14 cellular contexts compared by ENCODE assay signal in genomic region chr3:188950006-188950405, GRCh38.
DNase-seq lines count a peak whose midpoint lies in the region; ATAC-seq, FAIRE-seq and TF ChIP-seq lines count a peak whose summit lies in the region.
"Had no signal": no experiment of that assay in that cellular context is flagged by ENCODE, and none has a peak within 500 bp of the region (broad histone marks: within the 10 kb centered on the region; RNA-seq: fewer than 3 reads in every experiment).

No MANE protein-coding gene starts in this region.

- peak overlapping the region; percentile 68 to 90 (median 84) for H3K4me3 ChIP-seq in liver (ENCODE audit: low read depth in 1 of 3, low read length in 3 of 3)
- no peak overlapping the region for H3K4me3 ChIP-seq in HepG2 (replicated peaks in 1 of 3; ENCODE audit: insufficient read depth in 1 of 3, low read depth in 2 of 3, low read length in 3 of 3)
- H3K4me3 ChIP-seq in prostate gland = no peak overlapping the region

- no peaks in the 10 kb centered on the region for H3K36me3 Mint-ChIP-seq in dendritic cell treated with granulocyte-macrophage colony-stimulating factor and Interleukin-4, amounts not matched to agents 40 ng/mL and 50 ng/mL, for 4 days (ENCODE audit: low read depth)

- no peaks in the 10 kb centered on the region for H3K27me3 Mint-ChIP-seq in dendritic cell treated with granulocyte-macrophage colony-stimulating factor and Interleukin-4, amounts not matched to agents 40 ng/mL and 50 ng/mL, for 4 days

- CTCF ChIA-PET in HepG2 (lab: Yijun Ruan, JAX; ENCODE audit: low intra/inter-chr PET ratio, low total read pairs) = no interaction called here

- intact Hi-C loops in HepG2 (cut with micrococcal nuclease; ENCODE audit: unreplicated experiment) (loop anchor here (5.0 to 10.0 kb wide), 5 partner anchors 205 to 913 kb away; no protein-coding TSS in a partner anchor), prostate gland (cut with DNase I) (no loop called here)
- intact Hi-C loops in dendritic cell treated with granulocyte-macrophage colony-stimulating factor and Interleukin-4, amounts not matched to agents 40 ng/mL and 50 ng/mL, for 4 days (cut with micrococcal nuclease) = loop anchor here (2.0 to 10.0 kb wide), 5 partner anchors 48 to 795 kb away; partner anchors contain the start of gene LPP

- no peak for FAIRE-seq in HepG2 (lab: Jason Lieb, UNC)
- FAIRE-seq: colon, frontal cortex had no signal

- H3K9me3 ChIP-seq in liver (ENCODE audit: control insufficient read depth in 4 of 4, low read length in 3 of 4) (no peaks in the 10 kb centered on the region), HepG2 (ENCODE audit: low read length) (no peaks in the 10 kb centered on the region), prostate gland (no peaks in the 10 kb centered on the region)

- H3K27me3 ChIP-seq in liver (ENCODE audit: control insufficient read depth in 4 of 4, insufficient read depth in 4 of 4, low read length in 3 of 4) (no peaks in the 10 kb centered on the region), HepG2 (ENCODE audit: control insufficient read depth in 1 of 2, insufficient read depth in 2 of 2, low read length in 2 of 2) (no peaks in the 10 kb centered on the region), prostate gland (replicated peaks; ENCODE audit: insufficient read depth) (no peaks in the 10 kb centered on the region)

- H3K4me1 ChIP-seq in liver (ENCODE audit: control insufficient read depth in 4 of 4, insufficient read depth in 4 of 4, low read length in 3 of 4) = peaks cover 0 to 41% (median 15%) of the 10 kb centered on the region in 4 donors
- peaks cover 38% of the 10 kb centered on the region for H3K4me1 ChIP-seq in HepG2 (ENCODE audit: insufficient read depth, low read length)
- H3K4me1 ChIP-seq in prostate gland (replicated peaks) = peaks cover 9% of the 10 kb centered on the region

- peak overlapping the region; percentile 67 to 97 for H3K9ac ChIP-seq in liver (ENCODE audit: low read depth in 1 of 2, low read length in 2 of 2)
- H3K9ac ChIP-seq in HepG2 (ENCODE audit: insufficient read depth, low read depth, low read length) = no peak overlapping the region

- H3K4me1 Mint-ChIP-seq in dendritic cell treated with granulocyte-macrophage colony-stimulating factor and Interleukin-4, amounts not matched to agents 40 ng/mL and 50 ng/mL, for 4 days (ENCODE audit: low read depth) = peaks cover 75% of the 10 kb centered on the region

- in situ Hi-C loops in HepG2 (cut with HindIII; ENCODE audit: extremely low pct_ligation_motif_present, low pct_unique_long_range_greater_than_20kb) = loop anchor here (5.0 to 25.0 kb wide), 4 partner anchors 655 to 1208 kb away; no protein-coding TSS in a partner anchor

- POLR2A ChIA-PET in HepG2 (lab: Yijun Ruan, JAX) = no interaction called here

- H3K36me3 ChIP-seq in liver (ENCODE audit: control insufficient read depth in 4 of 4, insufficient read depth in 3 of 4, low read depth in 1 of 4, low read length in 3 of 4) (no peaks in the 10 kb centered on the region), HepG2 (replicated peaks in 1 of 2; ENCODE audit: control insufficient read depth in 1 of 2, insufficient read depth in 2 of 2, low read length in 2 of 2) (no peaks in the 10 kb centered on the region), prostate gland (no peaks in the 10 kb centered on the region)

- no peaks in the 10 kb centered on the region for H4K20me1 ChIP-seq in HepG2 (ENCODE audit: insufficient read depth, low read length)

- peak overlapping the region; percentile 84 for H3K27ac Mint-ChIP-seq in dendritic cell treated with granulocyte-macrophage colony-stimulating factor and Interleukin-4, amounts not matched to agents 40 ng/mL and 50 ng/mL, for 4 days

- no peak for TF ChIP-seq RAD21 in liver (IDR thresholded peaks at IDR 0.05)
- TF ChIP-seq RAD21 in HepG2 (CRISPR knock-in tag; IDR thresholded peaks at IDR 0.05) = no peak

- BruUV-seq in HepG2 (replicated peaks; lab: Mats Ljungman, UMichigan) = no TSS peak

- TF ChIP-seq POLR2A in HepG2 (IDR thresholded peaks at IDR 0.05; ENCODE audit: insufficient read depth in 1 of 2, low read depth in 2 of 2, low read length in 2 of 2) = no peak
- no peak for TF ChIP-seq POLR2A in prostate gland (IDR thresholded peaks at IDR 0.05)

- no peaks in the 10 kb centered on the region for H3K9me3 Mint-ChIP-seq in dendritic cell treated with granulocyte-macrophage colony-stimulating factor and Interleukin-4, amounts not matched to agents 40 ng/mL and 50 ng/mL, for 4 days

- no peak for DNase-seq in HepG2 (ENCODE audit: low spot score)
- DNase-seq in prostate gland (ENCODE audit: low spot score) = no peak
- DNase-seq in foreskin melanocyte = no peak
- no peak for DNase-seq in amniotic stem cell (lab: John Stamatoyannopoulos, UW)
- no peak for DNase-seq in DMS53 (lab: John Stamatoyannopoulos, UW)
- DNase-seq in germinal center (ENCODE audit: low spot score) = no peak
- DNase-seq: activated CD4-positive, alpha-beta T cell treated with anti-CD3 and anti-CD28 coated beads for 1 hour; left colon; NCI-H187 treated with DMSO at 0.1 percent for 48 hours had no signal

- H3K4me3 Mint-ChIP-seq in dendritic cell treated with granulocyte-macrophage colony-stimulating factor and Interleukin-4, amounts not matched to agents 40 ng/mL and 50 ng/mL, for 4 days = no peak overlapping the region

- ATAC-seq in HepG2 = no peak
- ATAC-seq: left colon, SK-N-SH treated with all-trans-retinoic acid at 6 μM for 48 hours had no signal

- TF ChIP-seq CTCF in liver (IDR thresholded peaks at IDR 0.05; ENCODE audit: low read depth, low read length, missing input control) = no peak
- TF ChIP-seq CTCF in HepG2 (CRISPR knock-in tag; IDR thresholded peaks at IDR 0.05) = no peak
- TF ChIP-seq CTCF in prostate gland (IDR thresholded peaks at IDR 0.05) = no peak

- H3K79me2 ChIP-seq in HepG2 (ENCODE audit: insufficient read depth, low read length) = no peaks in the 10 kb centered on the region

- 40% methylated on average over 1 of the region's 1 CpG for WGBS in liver
- 96% methylated on average over 1 of the region's 1 CpG for WGBS in HepG2 (ENCODE audit: low lambda C conversion rate)
- WGBS in prostate gland = 100% methylated on average over 1 of the region's 1 CpG

- peak overlapping the region; percentile 90 to 96 for H3K27ac ChIP-seq in liver (ENCODE audit: low read depth in 1 of 2, low read length in 2 of 2)
- no peak overlapping the region for H3K27ac ChIP-seq in HepG2 (ENCODE audit: extremely low read length, insufficient read depth, low read length)
- peak overlapping the region; percentile 90 for H3K27ac ChIP-seq in prostate gland

- H2AFZ ChIP-seq in HepG2 (ENCODE audit: low read length) = no peak overlapping the region

- TF ChIP-seq EP300 in HepG2 (IDR thresholded peaks at IDR 0.05; ENCODE audit: low read depth in 2 of 2, low read length in 2 of 2) (no peak), HepG2 (CRISPR knock-in tag; IDR thresholded peaks at IDR 0.05; ENCODE audit: borderline replicate concordance) (no peak)

- no peak overlapping the region for H3K4me2 ChIP-seq in HepG2 (ENCODE audit: low read depth, low read length)

TF ChIP-seq in liver, 16 proteins besides CTCF, POLR2A, EP300 and RAD21 (continues in another document):
- TF ChIP-seq NR2F2 (IDR thresholded peaks at IDR 0.05) (no peak), SP1 (IDR thresholded peaks at IDR 0.05) (peak; percentile 38), RXRA (IDR thresholded peaks at IDR 0.05) (peak in 1 of 2 donors; percentile 5), FOXA2 (IDR thresholded peaks at IDR 0.05) (no peak), HNF4A (conservative IDR thresholded peaks at IDR 0.05) (peak; percentile 27 to 47), YY1 (IDR thresholded peaks at IDR 0.05) (peak; percentile 28), JUND (IDR thresholded peaks at IDR 0.05) (no peak), GABPA (IDR thresholded peaks at IDR 0.05 in 1 of 2, conservative IDR thresholded peaks at IDR 0.05 in 1 of 2) (no peak)
- TF ChIP-seq, protein P1, sequence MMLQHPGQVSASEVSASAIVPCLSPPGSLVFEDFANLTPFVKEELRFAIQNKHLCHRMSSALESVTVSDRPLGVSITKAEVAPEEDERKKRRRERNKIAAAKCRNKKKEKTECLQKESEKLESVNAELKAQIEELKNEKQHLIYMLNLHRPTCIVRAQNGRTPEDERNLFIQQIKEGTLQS (IDR thresholded peaks at IDR 0.05) = no peak

TF ChIP-seq in HepG2, 621 proteins besides CTCF, POLR2A, EP300 and RAD21 (continues in another document):
- TF ChIP-seq ATF7 (IDR thresholded peaks at IDR 0.05) = no peak
- TF ChIP-seq ATF7 (CRISPR knock-in tag; IDR thresholded peaks at IDR 0.05) = no peak
- TF ChIP-seq ZNF33B (CRISPR knock-in tag; IDR thresholded peaks at IDR 0.05) = no peak
- no peak for TF ChIP-seq NBN (conservative IDR thresholded peaks at IDR 0.05)
- TF ChIP-seq, protein P2, sequence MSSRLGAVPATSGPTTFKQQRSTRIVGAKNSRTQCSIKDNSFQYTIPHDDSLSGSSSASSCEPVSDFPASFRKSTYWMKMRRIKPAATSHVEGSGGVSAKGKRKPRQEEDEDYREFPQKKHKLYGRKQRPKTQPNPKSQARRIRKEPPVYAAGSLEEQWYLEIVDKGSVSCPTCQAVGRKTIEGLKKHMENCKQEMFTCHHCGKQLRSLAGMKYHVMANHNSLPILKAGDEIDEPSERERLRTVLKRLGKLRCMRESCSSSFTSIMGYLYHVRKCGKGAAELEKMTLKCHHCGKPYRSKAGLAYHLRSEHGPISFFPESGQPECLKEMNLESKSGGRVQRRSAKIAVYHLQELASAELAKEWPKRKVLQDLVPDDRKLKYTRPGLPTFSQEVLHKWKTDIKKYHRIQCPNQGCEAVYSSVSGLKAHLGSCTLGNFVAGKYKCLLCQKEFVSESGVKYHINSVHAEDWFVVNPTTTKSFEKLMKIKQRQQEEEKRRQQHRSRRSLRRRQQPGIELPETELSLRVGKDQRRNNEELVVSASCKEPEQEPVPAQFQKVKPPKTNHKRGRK (CRISPR knock-in tag; IDR thresholded peaks at IDR 0.05) = no peak
- TF ChIP-seq STAG1 (CRISPR knock-in tag; IDR thresholded peaks at IDR 0.05) = no peak
- TF ChIP-seq, protein P3, sequence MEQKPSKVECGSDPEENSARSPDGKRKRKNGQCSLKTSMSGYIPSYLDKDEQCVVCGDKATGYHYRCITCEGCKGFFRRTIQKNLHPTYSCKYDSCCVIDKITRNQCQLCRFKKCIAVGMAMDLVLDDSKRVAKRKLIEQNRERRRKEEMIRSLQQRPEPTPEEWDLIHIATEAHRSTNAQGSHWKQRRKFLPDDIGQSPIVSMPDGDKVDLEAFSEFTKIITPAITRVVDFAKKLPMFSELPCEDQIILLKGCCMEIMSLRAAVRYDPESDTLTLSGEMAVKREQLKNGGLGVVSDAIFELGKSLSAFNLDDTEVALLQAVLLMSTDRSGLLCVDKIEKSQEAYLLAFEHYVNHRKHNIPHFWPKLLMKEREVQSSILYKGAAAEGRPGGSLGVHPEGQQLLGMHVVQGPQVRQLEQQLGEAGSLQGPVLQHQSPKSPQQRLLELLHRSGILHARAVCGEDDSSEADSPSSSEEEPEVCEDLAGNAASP (CRISPR knock-in tag; IDR thresholded peaks at IDR 0.05; ENCODE audit: borderline replicate concordance) = no peak
- no peak for TF ChIP-seq ZNF83 (CRISPR knock-in tag; IDR thresholded peaks at IDR 0.05; ENCODE audit: borderline replicate concordance)
- no peak for TF ChIP-seq ETV5 (CRISPR knock-in tag; IDR thresholded peaks at IDR 0.05; ENCODE audit: borderline replicate concordance)

Comparison
In these comparisons a context has a peak if more than half of its experiments do, and no peak if none do; other contexts are left out.
1. H3K4me3 ChIP-seq: peak in liver (3 of 3); none in HepG2 (0 of 3) and prostate gland (0 of 2).